In genomic region chr1:179877586-179878265, GRCh38 we compare ENCODE assay signal across 1 cellular context.
TF ChIP-seq lines count a peak whose summit lies in the region.

TSS of gene TOR1AIP2 (minus strand) at chr1:179877803. CDS start at chr1:179852665, 25,138 bp downstream.

TF ChIP-seq in HepG2, 621 proteins besides CTCF, POLR2A, EP300 and RAD21 (continued from another document and continues in another):
- TF ChIP-seq IRF9 (CRISPR knock-in tag; IDR thresholded peaks at IDR 0.05; ENCODE audit: borderline replicate concordance) (0 out of 2 replicates have a peak, but pooled peaks have one; percentile 46), ZBTB4 (CRISPR knock-in tag; IDR thresholded peaks at IDR 0.05; ENCODE audit: borderline replicate concordance) (0 out of 2 replicates have a peak, but pooled peaks have one; percentile 31), ZNF207 (IDR thresholded peaks at IDR 0.05; ENCODE audit: borderline replicate concordance) (no peak), ZIK1 (CRISPR knock-in tag; IDR thresholded peaks at IDR 0.05; ENCODE audit: borderline replicate concordance, low read depth) (no peak), ZNF784 (CRISPR knock-in tag; IDR thresholded peaks at IDR 0.05; ENCODE audit: borderline replicate concordance) (no peak), ARID2 (CRISPR knock-in tag; IDR thresholded peaks at IDR 0.05; ENCODE audit: borderline replicate concordance) (no peak), ZBTB3 (CRISPR knock-in tag; IDR thresholded peaks at IDR 0.05; ENCODE audit: borderline replicate concordance, low read depth) (no peak), PTBP1 (IDR thresholded peaks at IDR 0.05; ENCODE audit: low read depth, low read length, poor library complexity, severe bottlenecking) (no peak), TERF1 (CRISPR knock-in tag; IDR thresholded peaks at IDR 0.05) (no peak), CBX1 (IDR thresholded peaks at IDR 0.05; ENCODE audit: low read depth) (no peak), CREB1 (IDR thresholded peaks at IDR 0.05) (peak; percentile 61), CREB1 (CRISPR knock-in tag; IDR thresholded peaks at IDR 0.05) (peak; percentile 93), EED (CRISPR knock-in tag; IDR thresholded peaks at IDR 0.05) (no peak), ZSCAN12 (CRISPR knock-in tag; IDR thresholded peaks at IDR 0.05) (no peak), DPF2 (CRISPR knock-in tag; IDR thresholded peaks at IDR 0.05; ENCODE audit: borderline replicate concordance, low read depth) (no peak), JUNB (CRISPR knock-in tag; IDR thresholded peaks at IDR 0.05; ENCODE audit: borderline replicate concordance) (no peak), HNRNPH1 (optimal IDR thresholded peaks at IDR 0.05; ENCODE audit: low read depth, low read length) (no peak), MLLT10 (CRISPR knock-in tag; IDR thresholded peaks at IDR 0.05) (no peak), ZNF773 (CRISPR knock-in tag; IDR thresholded peaks at IDR 0.05; ENCODE audit: borderline replicate concordance) (no peak), PITX1 (CRISPR knock-in tag; IDR thresholded peaks at IDR 0.05) (no peak), ZBTB42 (CRISPR knock-in tag; IDR thresholded peaks at IDR 0.05) (no peak), RERE (CRISPR knock-in tag; IDR thresholded peaks at IDR 0.05; ENCODE audit: low read depth) (no peak), SNAPC2 (CRISPR knock-in tag; IDR thresholded peaks at IDR 0.05) (no peak), REST (IDR thresholded peaks at IDR 0.05; ENCODE audit: borderline replicate concordance in 1 of 2, low read depth in 1 of 2, low read length in 2 of 2) (peak in 1 of 2 experiments; percentile 48; a peak in 1 of 4 replicates), SALL2 (CRISPR knock-in tag; IDR thresholded peaks at IDR 0.05) (no peak), PRDM15 (CRISPR knock-in tag; IDR thresholded peaks at IDR 0.05) (no peak), ZZZ3 (CRISPR knock-in tag; IDR thresholded peaks at IDR 0.05; ENCODE audit: borderline replicate concordance) (no peak), CREB3 (CRISPR knock-in tag; IDR thresholded peaks at IDR 0.05) (no peak), ZNF790 (CRISPR knock-in tag; IDR thresholded peaks at IDR 0.05; ENCODE audit: borderline replicate concordance) (no peak), ZKSCAN1 (IDR thresholded peaks at IDR 0.05; ENCODE audit: low read length) (no peak), TFDP1 (CRISPR knock-in tag; IDR thresholded peaks at IDR 0.05; ENCODE audit: borderline replicate concordance) (0 out of 2 replicates have a peak, but pooled peaks have one; percentile 14), ZNF572 (CRISPR knock-in tag; IDR thresholded peaks at IDR 0.05) (no peak), SP140L (CRISPR knock-in tag; IDR thresholded peaks at IDR 0.05; ENCODE audit: borderline replicate concordance) (no peak), TOPORS (CRISPR knock-in tag; IDR thresholded peaks at IDR 0.05) (no peak), JDP2 (CRISPR knock-in tag; IDR thresholded peaks at IDR 0.05; ENCODE audit: borderline replicate concordance) (no peak), E2F5 (CRISPR knock-in tag; conservative IDR thresholded peaks at IDR 0.05) (no peak)
